ENCODE assay signal across 35 cellular contexts in the genomic region with DNA sequence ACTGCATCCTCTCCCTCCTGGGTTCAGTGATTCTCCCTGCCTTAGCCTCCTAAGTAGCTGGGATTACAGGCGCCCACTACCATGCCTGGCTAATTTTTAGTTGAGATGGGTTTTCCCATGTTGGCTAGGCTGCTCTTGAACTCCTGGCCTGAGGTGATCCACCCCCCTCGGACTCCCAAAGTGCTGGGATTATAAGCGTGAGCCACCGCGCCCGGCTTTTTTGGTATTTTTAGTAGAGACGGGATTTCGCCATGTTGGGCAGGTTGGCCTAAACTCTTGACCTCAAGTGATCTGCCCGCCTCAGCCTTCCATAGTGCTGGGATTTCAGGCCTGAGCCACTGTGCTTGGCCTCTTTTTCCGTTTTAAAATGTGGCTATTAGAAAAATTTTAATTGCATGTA.
"Had no signal": no experiment of that assay in that cellular context is flagged by ENCODE, and none has a peak within 500 bp of the region (broad histone marks: within the 10 kb centered on the region; RNA-seq: fewer than 3 reads in every experiment).

No MANE protein-coding gene starts in this region.

- H3K27ac ChIP-seq: KMS-11 had no signal

- DNase-seq: Karpas-422, Kasumi-1, KG1, MG63, MM.1S, MV-4-11, NCI-H1048, NCI-H1092, NCI-H1092 treated with DMSO at 0.1 percent for 48 hours, NCI-H1105, NCI-H1105 treated with DMSO at 0.1 percent for 48 hours, NCI-H1417, NCI-H1417 treated with DMSO at 0.1 percent for 48 hours, NCI-H1436, NCI-H1436 treated with DMSO at 0.1 percent for 48 hours, NCI-H146, NCI-H1694, NCI-H1694 treated with DMSO at 0.1 percent for 48 hours, NCI-H187 treated with DMSO at 0.1 percent for 48 hours, NCI-H1930, NCI-H2029, NCI-H2029 treated with DMSO at 0.1 percent for 48 hours, NCI-H2081, NCI-H2081 treated with DMSO at 0.1 percent for 48 hours, NCI-H2107, NCI-H2171, NCI-H2171 treated with DMSO at 0.1 percent for 48 hours, NCI-H2227 treated with DMSO at 0.1 percent for 48 hours, NCI-H226, NCI-H345, NCI-H446, NCI-H446 treated with DMSO at 0.1 percent for 48 hours, NCI-H510A, NCI-H510A treated with DMSO at 0.1 percent for 48 hours had no signal

- H3K4me3 ChIP-seq: MG63 had no signal
